Comparison of ENCODE assay signal across 20 cellular contexts in the genomic region with DNA sequence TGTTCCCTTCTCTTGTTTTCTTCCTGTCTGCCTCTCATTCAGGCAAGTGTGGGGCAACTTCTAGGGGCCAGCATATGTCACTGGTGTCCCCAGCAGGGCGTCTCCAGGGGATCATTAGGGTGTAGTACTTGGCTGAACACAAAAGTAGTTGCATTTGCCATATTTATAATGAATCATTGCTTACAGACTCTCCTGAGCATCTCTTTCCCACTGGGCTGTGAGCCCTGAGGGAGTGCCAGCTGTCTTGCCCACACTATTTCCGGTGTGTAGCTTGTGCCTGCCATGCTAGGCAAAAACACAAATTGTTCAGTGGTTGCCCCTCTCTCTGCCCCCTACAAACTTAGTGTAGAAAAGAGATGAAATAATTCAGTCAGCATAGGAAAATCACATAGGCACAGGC. TPM values are rescaled to one million over a fixed set of nuclear protein-coding genes. Genes with fewer than 3 reads are reported as not detected.
A peak's percentile ranks its signal among the peaks of the same experiment; 100 is the strongest.
DNase-seq lines count a peak whose midpoint lies in the region; ATAC-seq and TF ChIP-seq lines count a peak whose summit lies in the region.
"Had no signal": no experiment of that assay in that cellular context is flagged by ENCODE, and none has a peak within 500 bp of the region (broad histone marks: within the 10 kb centered on the region; RNA-seq: fewer than 3 reads in every experiment).

No MANE protein-coding gene starts in this region.

- H3K27me3 Mint-ChIP-seq in activated T-helper 2 cell treated with anti-CD3 and anti-CD28 coated beads, Interferon-gamma antibody, Interleukin-2, Interleukin-4, amounts not matched to agents 10 μg/mL and 5 μg/mL and 100 μg/mL, durations not matched to agents 14 hours and 24 hours and 36 hours (ENCODE audit: low read depth), result no peaks in the 10 kb centered on the region
- H3K27me3 Mint-ChIP-seq: activated B cell treated with CpG ODN at 0.5 μM for 24 hours; activated CD8-positive, alpha-beta T cell treated with anti-CD3 and anti-CD28 coated beads for 36 hours; IgD-negative memory B cell had no signal

- H3K36me3 Mint-ChIP-seq in activated T-helper 2 cell treated with anti-CD3 and anti-CD28 coated beads, Interferon-gamma antibody, Interleukin-2, Interleukin-4, amounts not matched to agents 10 μg/mL and 5 μg/mL and 100 μg/mL, durations not matched to agents 14 hours and 24 hours and 36 hours (ENCODE audit: low read depth), result peaks cover 63% of the 10 kb centered on the region

- TF ChIP-seq CTCF in AG10803 (conservative IDR thresholded peaks at IDR 0.05; ENCODE audit: low read length), result no peak

- intact Hi-C loops in activated T-helper 2 cell treated with anti-CD3 and anti-CD28 coated beads, Interferon-gamma antibody, Interleukin-2, Interleukin-4, amounts not matched to agents 10 μg/mL and 5 μg/mL and 100 μg/mL, durations not matched to agents 14 hours and 24 hours and 36 hours (cut with micrococcal nuclease), result no loop called here

- no peaks in the 10 kb centered on the region for H3K9me3 Mint-ChIP-seq in activated T-helper 2 cell treated with anti-CD3 and anti-CD28 coated beads, Interferon-gamma antibody, Interleukin-2, Interleukin-4, amounts not matched to agents 10 μg/mL and 5 μg/mL and 100 μg/mL, durations not matched to agents 14 hours and 24 hours and 36 hours
- H3K9me3 Mint-ChIP-seq: activated B cell treated with CpG ODN at 0.5 μM for 24 hours; activated CD8-positive, alpha-beta T cell treated with anti-CD3 and anti-CD28 coated beads for 36 hours; activated T-helper 1 cell treated with anti-CD3 and anti-CD28 coated beads, Interleukin-12 subunit alpha, Interleukin-12 subunit beta, Interleukin-2, Interleukin-4 antibody, amounts not matched to agents 30 ng/mL and 10 ng/mL and 1 ng/mL, durations not matched to agents 14 hours and 24 hours and 36 hours; CD8-positive, alpha-beta T cell; IgD-negative memory B cell had no signal

- H3K9me3 ChIP-seq in KOPT-K1 (ENCODE audit: insufficient read depth, low read length, poor library complexity, severe bottlenecking), result no peaks in the 10 kb centered on the region
- H3K9me3 ChIP-seq: HAP-1, thoracic aorta had no signal

- no peak for ATAC-seq in GM21528 (IDR thresholded peaks at IDR 0.05; ENCODE audit: low FRiP score, unreplicated experiment)
- ATAC-seq: activated CD8-positive, alpha-beta T cell treated with anti-CD3 and anti-CD28 coated beads for 36 hours; CD8-positive, alpha-beta T cell; SK-N-SH treated with all-trans-retinoic acid at 6 μM for 48 hours had no signal

- H3K4me3 Mint-ChIP-seq in activated T-helper 2 cell treated with anti-CD3 and anti-CD28 coated beads, Interferon-gamma antibody, Interleukin-2, Interleukin-4, amounts not matched to agents 10 μg/mL and 5 μg/mL and 100 μg/mL, durations not matched to agents 14 hours and 24 hours and 36 hours (ENCODE audit: low read depth), result no peak overlapping the region
- H3K4me3 Mint-ChIP-seq: activated B cell treated with CpG ODN at 0.5 μM for 24 hours; activated CD8-positive, alpha-beta T cell treated with anti-CD3 and anti-CD28 coated beads for 36 hours; activated T-helper 1 cell treated with anti-CD3 and anti-CD28 coated beads, Interleukin-12 subunit alpha, Interleukin-12 subunit beta, Interleukin-2, Interleukin-4 antibody, amounts not matched to agents 30 ng/mL and 10 ng/mL and 1 ng/mL, durations not matched to agents 14 hours and 24 hours and 36 hours; CD8-positive, alpha-beta T cell; IgD-negative memory B cell had no signal

- peaks cover 42% of the 10 kb centered on the region for H3K4me1 Mint-ChIP-seq in activated T-helper 2 cell treated with anti-CD3 and anti-CD28 coated beads, Interferon-gamma antibody, Interleukin-2, Interleukin-4, amounts not matched to agents 10 μg/mL and 5 μg/mL and 100 μg/mL, durations not matched to agents 14 hours and 24 hours and 36 hours (ENCODE audit: low read depth)
- H3K4me1 Mint-ChIP-seq: IgD-negative memory B cell had no signal

- H3K36me3 ChIP-seq in KOPT-K1 (ENCODE audit: insufficient read depth, low read length), result peaks cover 27% of the 10 kb centered on the region; the same call in 1 of the 2 replicates
- H3K36me3 ChIP-seq: thoracic aorta had no signal

- H3K27ac Mint-ChIP-seq in activated T-helper 2 cell treated with anti-CD3 and anti-CD28 coated beads, Interferon-gamma antibody, Interleukin-2, Interleukin-4, amounts not matched to agents 10 μg/mL and 5 μg/mL and 100 μg/mL, durations not matched to agents 14 hours and 24 hours and 36 hours, result peak overlapping the region; percentile 76
- H3K27ac Mint-ChIP-seq: activated B cell treated with CpG ODN at 0.5 μM for 24 hours; activated T-helper 1 cell treated with anti-CD3 and anti-CD28 coated beads, Interleukin-12 subunit alpha, Interleukin-12 subunit beta, Interleukin-2, Interleukin-4 antibody, amounts not matched to agents 30 ng/mL and 10 ng/mL and 1 ng/mL, durations not matched to agents 14 hours and 24 hours and 36 hours; CD8-positive, alpha-beta T cell; IgD-negative memory B cell had no signal

- peak; percentile 9 for DNase-seq in AG10803 (ENCODE audit: low read depth)
- DNase-seq in activated T-helper 2 cell treated with anti-CD3 and anti-CD28 coated beads, Interferon-gamma antibody, Interleukin-2, Interleukin-4, amounts not matched to agents 10 μg/mL and 5 μg/mL and 100 μg/mL, durations not matched to agents 14 hours and 24 hours and 36 hours (ENCODE audit: low spot score), result no peak
- DNase-seq in kidney tubule cell (ENCODE audit: low spot score), result peak; percentile 13
- no peak for DNase-seq in HCEC 1CT
- no peak for DNase-seq in GDM1 (lab: John Stamatoyannopoulos, UW)
- no peak for DNase-seq in HUDEP-2 (lab: John Stamatoyannopoulos, UW; ENCODE audit: unreplicated experiment in 76 of 76)
- DNase-seq: activated B cell treated with CpG ODN at 0.5 μM for 24 hours; activated CD8-positive, alpha-beta T cell treated with anti-CD3 and anti-CD28 coated beads for 36 hours; CD8-positive, alpha-beta T cell; MV-4-11; NCI-H2029; nucleus accumbens had no signal

- H3K27ac ChIP-seq in KOPT-K1 (ENCODE audit: low read depth, low read length, poor library complexity, severe bottlenecking), result peak overlapping the region; percentile 67
- H3K27ac ChIP-seq: HL-60, thoracic aorta had no signal

- no peak overlapping the region for H3K4me3 ChIP-seq in AG10803 (ENCODE audit: low read length)
- H3K4me3 ChIP-seq: HAP-1, thoracic aorta had no signal

RNA-seq across cellular contexts. Expression of a gene that starts 40.8 kb away (rescaled TPM):
- total RNA-seq in activated T-helper 2 cell treated with anti-CD3 and anti-CD28 coated beads, Interferon-gamma antibody, Interleukin-2, Interleukin-4, amounts not matched to agents 10 μg/mL and 5 μg/mL and 100 μg/mL, durations not matched to agents 14 hours and 24 hours and 36 hours, result 98.6 and 102 TPM in 2 replicates

RNA-seq across cellular contexts. Expression of a gene that starts 53.1 kb away (rescaled TPM):
- total RNA-seq in activated T-helper 2 cell treated with anti-CD3 and anti-CD28 coated beads, Interferon-gamma antibody, Interleukin-2, Interleukin-4, amounts not matched to agents 10 μg/mL and 5 μg/mL and 100 μg/mL, durations not matched to agents 14 hours and 24 hours and 36 hours, result 137 and 146 TPM in 2 replicates

Comparison
In these comparisons a context has a peak if more than half of its experiments do, and no peak if none do; other contexts are left out.
1. DNase-seq: peak in AG10803 (single experiment) and kidney tubule cell (single experiment); none in activated T-helper 2 cell treated with anti-CD3 and anti-CD28 coated beads, Interferon-gamma antibody, Interleukin-2, Interleukin-4, amounts not matched to agents 10 μg/mL and 5 μg/mL and 100 μg/mL, durations not matched to agents 14 hours and 24 hours and 36 hours (single experiment), HCEC 1CT (single experiment), GDM1 (single experiment) and HUDEP-2 (0 of 76).